1 cellular context compared by ENCODE assay signal in the genomic region with DNA sequence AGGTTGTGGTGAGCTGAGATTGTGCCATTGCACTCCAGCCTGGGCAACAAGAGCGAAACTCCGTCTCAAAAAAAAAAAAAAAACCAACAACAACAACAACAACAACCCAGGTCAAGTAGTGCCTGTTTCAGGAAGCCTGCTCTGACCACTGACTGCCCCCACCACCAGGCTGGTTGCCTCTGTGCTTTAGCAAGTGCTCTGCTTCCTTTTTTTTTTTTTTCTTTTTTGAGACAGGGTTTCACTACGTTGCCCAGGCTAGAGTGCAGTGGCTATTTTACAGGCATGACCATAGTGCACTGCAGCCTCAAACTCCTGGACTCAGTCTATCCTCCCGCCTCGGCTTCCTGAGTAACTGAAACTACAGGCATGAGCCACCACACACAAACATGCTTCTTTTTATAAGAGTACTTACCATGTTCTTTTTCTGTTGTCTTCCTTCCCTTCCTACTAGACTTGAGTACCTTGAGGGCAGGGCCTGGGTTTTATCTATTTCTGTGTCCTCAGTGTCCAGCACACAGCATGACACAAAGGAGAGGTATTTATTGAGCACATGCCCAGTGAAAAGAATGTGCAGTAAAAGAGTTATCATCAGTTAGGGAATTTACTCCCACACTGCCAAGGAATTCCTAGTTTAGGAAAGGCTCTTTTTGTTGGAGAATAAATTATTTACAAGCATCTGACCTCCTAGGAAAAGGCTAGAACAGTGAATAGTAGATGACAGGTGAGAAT.
TF ChIP-seq lines count a peak whose summit lies in the region.

No MANE protein-coding gene starts in this region.

TF ChIP-seq in SK-N-SH, 30 proteins besides CTCF, POLR2A, EP300 and RAD21 (continued from another document):
- peak; percentile 38; the same call in 1 of the 2 replicates for TF ChIP-seq JUND (IDR thresholded peaks at IDR 0.05)
- no peak for TF ChIP-seq SMC3 (IDR thresholded peaks at IDR 0.05; ENCODE audit: low read depth, low read length)
- TF ChIP-seq RFX5 (IDR thresholded peaks at IDR 0.05; ENCODE audit: low read length), result no peak
- peak; percentile 56; the same call in 1 of the 2 replicates for TF ChIP-seq NFIC (IDR thresholded peaks at IDR 0.05; ENCODE audit: borderline replicate concordance)
